Comparison of ENCODE assay signal across 1 cellular context in genomic region chr2:96760036-96760985, GRCh38.
TF ChIP-seq lines count a peak whose summit lies in the region.

Gene CNNM4, plus strand, starts transcription at chr2:96760902. Its CDS starts 98 bp downstream, at chr2:96761000.

TF ChIP-seq in HepG2, 621 proteins besides CTCF, POLR2A, EP300 and RAD21 (continued from another document and continues in another):
- TF ChIP-seq ZNF646 (CRISPR knock-in tag; IDR thresholded peaks at IDR 0.05), result no peak
- no peak for TF ChIP-seq SSRP1 (CRISPR knock-in tag; IDR thresholded peaks at IDR 0.05)
- TF ChIP-seq ZNF136 (CRISPR knock-in tag; IDR thresholded peaks at IDR 0.05; ENCODE audit: low read depth), result no peak; the same call in 1 of the 2 replicates
- no peak for TF ChIP-seq FOXP1 (IDR thresholded peaks at IDR 0.05)
- 0 out of 2 replicates have a peak, but pooled peaks have one; percentile 14 for TF ChIP-seq FOXP1 (CRISPR knock-in tag; IDR thresholded peaks at IDR 0.05)
- TF ChIP-seq ZFP36L2 (CRISPR knock-in tag; IDR thresholded peaks at IDR 0.05), result no peak
- TF ChIP-seq BHLHE40 (IDR thresholded peaks at IDR 0.05; ENCODE audit: low read length), result no peak; the same call in 1 of the 2 replicates
- no peak for TF ChIP-seq ZNF607 (CRISPR knock-in tag; IDR thresholded peaks at IDR 0.05; ENCODE audit: borderline replicate concordance)
- TF ChIP-seq ZNF333 (CRISPR knock-in tag; IDR thresholded peaks at IDR 0.05; ENCODE audit: borderline replicate concordance), result no peak
- TF ChIP-seq ZNF747 (CRISPR knock-in tag; IDR thresholded peaks at IDR 0.05; ENCODE audit: borderline replicate concordance), result peak; percentile 75; the same call in 1 of the 2 replicates
- TF ChIP-seq ZBTB49 (CRISPR knock-in tag; IDR thresholded peaks at IDR 0.05; ENCODE audit: borderline replicate concordance), result no peak
- no peak for TF ChIP-seq SMYD3 (CRISPR knock-in tag; IDR thresholded peaks at IDR 0.05)
- TF ChIP-seq NR0B2 (CRISPR knock-in tag; IDR thresholded peaks at IDR 0.05), result 0 out of 2 replicates have a peak, but pooled peaks have one; percentile 48
- no peak for TF ChIP-seq ZSCAN22 (CRISPR knock-in tag; IDR thresholded peaks at IDR 0.05)
- 0 out of 2 replicates have a peak, but pooled peaks have one; percentile 12 for TF ChIP-seq ZNF121 (CRISPR knock-in tag; IDR thresholded peaks at IDR 0.05)
- no peak for TF ChIP-seq ZNF451 (CRISPR knock-in tag; IDR thresholded peaks at IDR 0.05)
- TF ChIP-seq ZNF350 (CRISPR knock-in tag; IDR thresholded peaks at IDR 0.05; ENCODE audit: borderline replicate concordance, low read depth), result no peak
- no peak for TF ChIP-seq SIX1 (CRISPR knock-in tag; IDR thresholded peaks at IDR 0.05; ENCODE audit: borderline replicate concordance)
- no peak for TF ChIP-seq NFE2 (CRISPR knock-in tag; IDR thresholded peaks at IDR 0.05)
- peak; percentile 53; the same call in 1 of the 2 replicates for TF ChIP-seq ZNF768 (CRISPR knock-in tag; IDR thresholded peaks at IDR 0.05)
- TF ChIP-seq ZNF367 (CRISPR knock-in tag; IDR thresholded peaks at IDR 0.05; ENCODE audit: borderline replicate concordance), result no peak; the same call in 1 of the 2 replicates
- TF ChIP-seq REL (CRISPR knock-in tag; conservative IDR thresholded peaks at IDR 0.05), result no peak
- TF ChIP-seq, protein P1, sequence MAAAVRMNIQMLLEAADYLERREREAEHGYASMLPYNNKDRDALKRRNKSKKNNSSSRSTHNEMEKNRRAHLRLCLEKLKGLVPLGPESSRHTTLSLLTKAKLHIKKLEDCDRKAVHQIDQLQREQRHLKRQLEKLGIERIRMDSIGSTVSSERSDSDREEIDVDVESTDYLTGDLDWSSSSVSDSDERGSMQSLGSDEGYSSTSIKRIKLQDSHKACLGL (CRISPR knock-in tag; IDR thresholded peaks at IDR 0.05), result peak; percentile 67; the same call in 1 of the 2 replicates
- no peak; the same call in 1 of the 2 replicates for TF ChIP-seq HNF4A (CRISPR knock-in tag; IDR thresholded peaks at IDR 0.05)
- TF ChIP-seq TMF1 (CRISPR knock-in tag; IDR thresholded peaks at IDR 0.05; ENCODE audit: low read depth), result no peak; the same call in 1 of the 2 replicates
- TF ChIP-seq ZFAT (CRISPR knock-in tag; conservative IDR thresholded peaks at IDR 0.05), result no peak
- TF ChIP-seq, protein P2, sequence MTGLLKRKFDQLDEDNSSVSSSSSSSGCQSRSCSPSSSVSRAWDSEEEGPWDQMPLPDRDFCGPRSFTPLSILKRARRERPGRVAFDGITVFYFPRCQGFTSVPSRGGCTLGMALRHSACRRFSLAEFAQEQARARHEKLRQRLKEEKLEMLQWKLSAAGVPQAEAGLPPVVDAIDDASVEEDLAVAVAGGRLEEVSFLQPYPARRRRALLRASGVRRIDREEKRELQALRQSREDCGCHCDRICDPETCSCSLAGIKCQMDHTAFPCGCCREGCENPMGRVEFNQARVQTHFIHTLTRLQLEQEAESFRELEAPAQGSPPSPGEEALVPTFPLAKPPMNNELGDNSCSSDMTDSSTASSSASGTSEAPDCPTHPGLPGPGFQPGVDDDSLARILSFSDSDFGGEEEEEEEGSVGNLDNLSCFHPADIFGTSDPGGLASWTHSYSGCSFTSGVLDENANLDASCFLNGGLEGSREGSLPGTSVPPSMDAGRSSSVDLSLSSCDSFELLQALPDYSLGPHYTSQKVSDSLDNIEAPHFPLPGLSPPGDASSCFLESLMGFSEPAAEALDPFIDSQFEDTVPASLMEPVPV (CRISPR knock-in tag; IDR thresholded peaks at IDR 0.05), result no peak
- no peak for TF ChIP-seq ZNF513 (CRISPR knock-in tag; conservative IDR thresholded peaks at IDR 0.05)
- TF ChIP-seq, protein P3, sequence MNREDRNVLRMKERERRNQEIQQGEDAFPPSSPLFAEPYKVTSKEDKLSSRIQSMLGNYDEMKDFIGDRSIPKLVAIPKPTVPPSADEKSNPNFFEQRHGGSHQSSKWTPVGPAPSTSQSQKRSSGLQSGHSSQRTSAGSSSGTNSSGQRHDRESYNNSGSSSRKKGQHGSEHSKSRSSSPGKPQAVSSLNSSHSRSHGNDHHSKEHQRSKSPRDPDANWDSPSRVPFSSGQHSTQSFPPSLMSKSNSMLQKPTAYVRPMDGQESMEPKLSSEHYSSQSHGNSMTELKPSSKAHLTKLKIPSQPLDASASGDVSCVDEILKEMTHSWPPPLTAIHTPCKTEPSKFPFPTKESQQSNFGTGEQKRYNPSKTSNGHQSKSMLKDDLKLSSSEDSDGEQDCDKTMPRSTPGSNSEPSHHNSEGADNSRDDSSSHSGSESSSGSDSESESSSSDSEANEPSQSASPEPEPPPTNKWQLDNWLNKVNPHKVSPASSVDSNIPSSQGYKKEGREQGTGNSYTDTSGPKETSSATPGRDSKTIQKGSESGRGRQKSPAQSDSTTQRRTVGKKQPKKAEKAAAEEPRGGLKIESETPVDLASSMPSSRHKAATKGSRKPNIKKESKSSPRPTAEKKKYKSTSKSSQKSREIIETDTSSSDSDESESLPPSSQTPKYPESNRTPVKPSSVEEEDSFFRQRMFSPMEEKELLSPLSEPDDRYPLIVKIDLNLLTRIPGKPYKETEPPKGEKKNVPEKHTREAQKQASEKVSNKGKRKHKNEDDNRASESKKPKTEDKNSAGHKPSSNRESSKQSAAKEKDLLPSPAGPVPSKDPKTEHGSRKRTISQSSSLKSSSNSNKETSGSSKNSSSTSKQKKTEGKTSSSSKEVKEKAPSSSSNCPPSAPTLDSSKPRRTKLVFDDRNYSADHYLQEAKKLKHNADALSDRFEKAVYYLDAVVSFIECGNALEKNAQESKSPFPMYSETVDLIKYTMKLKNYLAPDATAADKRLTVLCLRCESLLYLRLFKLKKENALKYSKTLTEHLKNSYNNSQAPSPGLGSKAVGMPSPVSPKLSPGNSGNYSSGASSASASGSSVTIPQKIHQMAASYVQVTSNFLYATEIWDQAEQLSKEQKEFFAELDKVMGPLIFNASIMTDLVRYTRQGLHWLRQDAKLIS (CRISPR knock-in tag; IDR thresholded peaks at IDR 0.05), result no peak
- no peak for TF ChIP-seq ZNF878 (CRISPR knock-in tag; IDR thresholded peaks at IDR 0.05)
- TF ChIP-seq ZBTB4 (CRISPR knock-in tag; IDR thresholded peaks at IDR 0.05; ENCODE audit: borderline replicate concordance), result no peak
- peak; percentile 24; the same call in 1 of the 2 replicates for TF ChIP-seq ZNF441 (CRISPR knock-in tag; IDR thresholded peaks at IDR 0.05; ENCODE audit: borderline replicate concordance)
- no peak for TF ChIP-seq DNMT1 (CRISPR knock-in tag; IDR thresholded peaks at IDR 0.05)
- no peak for TF ChIP-seq ZNF207 (IDR thresholded peaks at IDR 0.05; ENCODE audit: borderline replicate concordance)
- TF ChIP-seq ZNF256 (CRISPR knock-in tag; conservative IDR thresholded peaks at IDR 0.05), result no peak
- TF ChIP-seq ZNF33A (CRISPR knock-in tag; IDR thresholded peaks at IDR 0.05; ENCODE audit: borderline replicate concordance), result no peak
